Comparison of ENCODE assay signal across 14 cellular contexts in genomic region chr14:32383337-32384009, GRCh38.
"Had no signal": no experiment of that assay in that cellular context is flagged by ENCODE, and none has a peak within 500 bp of the region (broad histone marks: within the 10 kb centered on the region; RNA-seq: fewer than 3 reads in every experiment).

No MANE protein-coding gene starts in this region.

- H3K36me3 ChIP-seq: cardiac muscle cell, tibial artery, vagina had no signal

- H3K9me3 ChIP-seq: tibial artery, vagina had no signal

- ATAC-seq: activated CD4-positive, CD25-positive, alpha-beta regulatory T cell treated with anti-CD3 and anti-CD28 coated beads, Interleukin-2, amount 50 U/mL, for 24 hours; activated T-helper 17 cell treated with anti-CD3 and anti-CD28 coated beads, Interleukin-2, amount 50 U/mL, for 72 hours; natural killer cell; stimulated activated memory B cell treated with anti-CD40 and anti-IgM and Interleukin-4, amounts not matched to agents 10 μg/mL and 1 μg/mL and 100 μg/mL, for 72 hours had no signal

- H3K4me3 Mint-ChIP-seq: activated naive CD4-positive, alpha-beta T cell treated with anti-CD3 and anti-CD28 coated beads for 36 hours; activated T-helper 17 cell treated with anti-CD3 and anti-CD28 coated beads, Interleukin-2, amount 50 U/mL, for 72 hours; natural killer cell; stimulated activated memory B cell treated with anti-CD40 and anti-IgM and Interleukin-4, amounts not matched to agents 10 μg/mL and 1 μg/mL and 100 μg/mL, for 72 hours had no signal

- H3K36me3 Mint-ChIP-seq: natural killer cell; stimulated activated memory B cell treated with anti-CD40 and anti-IgM and Interleukin-4, amounts not matched to agents 10 μg/mL and 1 μg/mL and 100 μg/mL, for 72 hours had no signal

- H3K4me1 Mint-ChIP-seq: natural killer cell; stimulated activated memory B cell treated with anti-CD40 and anti-IgM and Interleukin-4, amounts not matched to agents 10 μg/mL and 1 μg/mL and 100 μg/mL, for 72 hours had no signal

- H3K4me1 ChIP-seq: tibial artery, vagina had no signal

- H3K27ac Mint-ChIP-seq: activated naive CD4-positive, alpha-beta T cell treated with anti-CD3 and anti-CD28 coated beads for 36 hours; activated T-helper 17 cell treated with anti-CD3 and anti-CD28 coated beads, Interleukin-2, amount 50 U/mL, for 72 hours; natural killer cell; stimulated activated memory B cell treated with anti-CD40 and anti-IgM and Interleukin-4, amounts not matched to agents 10 μg/mL and 1 μg/mL and 100 μg/mL, for 72 hours had no signal

- DNase-seq: activated CD4-positive, alpha-beta T cell treated with anti-CD3 and anti-CD28 coated beads, Interleukin-2, amount 50 U/mL, for 1 hour; activated naive CD4-positive, alpha-beta T cell treated with anti-CD3 and anti-CD28 coated beads for 36 hours; effector CD8-positive, alpha-beta T cell; natural killer cell; stimulated activated CD4-positive, alpha-beta T cell treated with anti-CD3 and anti-CD28 coated beads, Interleukin-2, amount 100 ng/mL, for 48 hours; T-helper 9 cell; tibial artery had no signal

- H3K27ac ChIP-seq: cardiac muscle cell, tibial artery, vagina had no signal

- H3K4me3 ChIP-seq: cardiac muscle cell, tibial artery, vagina had no signal

- H3K27me3 ChIP-seq: cardiac muscle cell, tibial artery, vagina had no signal

- FAIRE-seq: astrocyte, colon had no signal
